ENCODE assay signal across 9 cellular contexts in genomic region chr1:53062731-53063591, GRCh38. TPM values are rescaled to one million over a fixed set of nuclear protein-coding genes. Genes with fewer than 3 reads are reported as not detected.
DNase-seq lines count a peak whose midpoint lies in the region; ATAC-seq, FAIRE-seq and TF ChIP-seq lines count a peak whose summit lies in the region.
"Had no signal": no experiment of that assay in that cellular context is flagged by ENCODE, and none has a peak within 500 bp of the region (broad histone marks: within the 10 kb centered on the region; RNA-seq: fewer than 3 reads in every experiment).

No MANE protein-coding gene starts in this region.

- no peak for TF ChIP-seq POLR2A in GM12878 (IDR thresholded peaks at IDR 0.05; ENCODE audit: low read depth, low read length)
- no peak for TF ChIP-seq POLR2A in GM18505 (IDR thresholded peaks at IDR 0.05; ENCODE audit: borderline replicate concordance, extremely low read depth, insufficient read depth, insufficient read length)

- SMC1A ChIA-PET in GM12878 (lab: Charles Lee; ENCODE audit: uncharacterized antibody, unreplicated experiment), result no interaction called here

- H3K9ac ChIP-seq in GM12878 (ENCODE audit: control insufficient read depth, insufficient read depth, low read length) (no peak overlapping the region), iPS-20b (ENCODE audit: low read depth, low read length) (no peak overlapping the region), skeletal muscle satellite cell (ENCODE audit: low read depth, low read length) (no peak overlapping the region)

- H4K20me1 ChIP-seq in GM12878 (ENCODE audit: control insufficient read depth, insufficient read depth), result no peaks in the 10 kb centered on the region

- CTCF ChIA-PET in GM10248 (lab: Yijun Ruan, JAX) (no interaction called here), GM12878 (lab: Yijun Ruan, JAX) (no interaction called here)

- FAIRE-seq in GM12878 (lab: Jason Lieb, UNC), result no peak
- FAIRE-seq: endometrium had no signal

- POLR2A ChIA-PET in GM10248 (lab: Yijun Ruan, JAX), result no interaction called here
- POLR2A ChIA-PET in GM12878 (lab: Charles Lee), result no interaction called here

- no peaks in the 10 kb centered on the region for H3K79me2 ChIP-seq in GM12878 (ENCODE audit: control insufficient read depth, insufficient read depth, low read length)

- peaks cover 5 to 10% of the 10 kb centered on the region in 2 experiments for H3K27me3 ChIP-seq in GM12878 (replicated peaks in 1 of 2; ENCODE audit: control insufficient read depth in 2 of 2, insufficient read depth in 2 of 2, low read length in 1 of 2)
- peaks cover 79% of the 10 kb centered on the region for H3K27me3 ChIP-seq in iPS-20b (ENCODE audit: insufficient read depth, low read length)
- peaks cover 39% of the 10 kb centered on the region for H3K27me3 ChIP-seq in skeletal muscle satellite cell (ENCODE audit: control insufficient read depth, insufficient read depth, low read length)

- no peak for TF ChIP-seq EP300 in GM12878 (IDR thresholded peaks at IDR 0.05; ENCODE audit: borderline replicate concordance in 1 of 2, control insufficient read depth in 1 of 2, low read depth in 2 of 2, low read length in 2 of 2)

- intact Hi-C loops in GM12878 (cut with micrococcal nuclease; ENCODE audit: unreplicated experiment), result no loop called here

- H3K9me3 ChIP-seq in GM12878 (replicated peaks; ENCODE audit: control insufficient read depth, insufficient read depth, low read length), result no peaks in the 10 kb centered on the region
- H3K9me3 ChIP-seq in iPS-20b (ENCODE audit: insufficient read depth, low read depth, low read length), result no peaks in the 10 kb centered on the region
- no peaks in the 10 kb centered on the region for H3K9me3 ChIP-seq in skeletal muscle satellite cell (replicated peaks; ENCODE audit: low read length)

- in situ Hi-C loops in GM12878 (cut with MboI), result no loop called here

- H2AFZ ChIP-seq in GM12878 (ENCODE audit: control insufficient read depth, low read depth, low read length), result no peak overlapping the region

- RAD21 ChIA-PET in GM12878 (lab: Charles Lee; ENCODE audit: unreplicated experiment), result no interaction called here

- H3K4me1 ChIP-seq in GM12878 (ENCODE audit: control insufficient read depth, insufficient read depth, low read length) (no peaks in the 10 kb centered on the region), iPS-20b (ENCODE audit: insufficient read depth, low read length) (no peaks in the 10 kb centered on the region; the same call in none of the 2 replicates), skeletal muscle satellite cell (ENCODE audit: control insufficient read depth, insufficient read depth, low read length) (peaks cover 13% of the 10 kb centered on the region)

- DNase-seq in GM10248 (ENCODE audit: extremely low spot score), result peak; percentile 18
- DNase-seq in GM12878 (ENCODE audit: low read depth, low spot score), result no peak
- no peak for DNase-seq in A172 (ENCODE audit: low spot score)
- no peak for DNase-seq in NCI-H2107 treated with DMSO at 0.1 percent for 48 hours (lab: John Stamatoyannopoulos, UW; ENCODE audit: unreplicated experiment)

- no peak overlapping the region for H3K4me2 ChIP-seq in GM12878 (ENCODE audit: control insufficient read depth, insufficient read depth)
- peak overlapping the region; percentile 80 for H3K4me2 ChIP-seq in skeletal muscle satellite cell (ENCODE audit: low read length)

- TF ChIP-seq RAD21 in GM12878 (IDR thresholded peaks at IDR 0.05; ENCODE audit: insufficient read depth, low read depth, low read length), result no peak

- WGBS in GM12878 (ENCODE audit: insufficient coverage, insufficient replicate concordance, low lambda C conversion rate, missing lambda C conversion rate), result 24% methylated on average over 56 of the region's 58 CpGs

- no peak for TF ChIP-seq CTCF in GM10248 (IDR thresholded peaks at IDR 0.05; ENCODE audit: control extremely low read depth, extremely low read depth, low read depth, missing control alignments)
- no peak for TF ChIP-seq CTCF in GM12878 (IDR thresholded peaks at IDR 0.05 in 2 of 3, conservative IDR thresholded peaks at IDR 0.05 in 1 of 3; ENCODE audit: control insufficient read depth in 2 of 3, extremely low read depth in 1 of 3, insufficient read depth in 1 of 3, low read depth in 3 of 3, low read length in 3 of 3)

- H3K4me3 ChIP-seq in GM12878, result no peak overlapping the region
- H3K4me3 ChIP-seq in iPS-20b (ENCODE audit: low read length), result peak overlapping the region; percentile 64
- H3K4me3 ChIP-seq in skeletal muscle satellite cell (ENCODE audit: low read length), result no peak overlapping the region

- no TSS peak for BruUV-seq in GM12878 (replicated peaks; lab: Mats Ljungman, UMichigan)

- no peak for ATAC-seq in GM12878
- ATAC-seq in GM21737 (IDR thresholded peaks at IDR 0.05; ENCODE audit: unreplicated experiment), result no peak
- no peak for ATAC-seq in GM18505 (IDR thresholded peaks at IDR 0.05; ENCODE audit: unreplicated experiment)

- H3K36me3 ChIP-seq in GM12878 (ENCODE audit: control insufficient read depth in 2 of 2, insufficient read depth in 2 of 2, low read length in 1 of 2) (no peaks in the 10 kb centered on the region), iPS-20b (ENCODE audit: insufficient read depth, low read depth, low read length) (no peaks in the 10 kb centered on the region), skeletal muscle satellite cell (ENCODE audit: insufficient read depth, low read length) (no peaks in the 10 kb centered on the region)

- H3K27ac ChIP-seq in GM12878 (ENCODE audit: control insufficient read depth, insufficient read depth) (no peak overlapping the region), iPS-20b (ENCODE audit: low read length) (no peak overlapping the region)

TF ChIP-seq in GM12878, 131 proteins besides CTCF, POLR2A, EP300 and RAD21:
- TF ChIP-seq EZH2 (IDR thresholded peaks at IDR 0.05; ENCODE audit: borderline replicate concordance, control insufficient read depth, low read depth, low read length) (no peak), SUZ12 (IDR thresholded peaks at IDR 0.05; ENCODE audit: unreplicated experiment) (peak; percentile 30), SMAD1 (IDR thresholded peaks at IDR 0.05; ENCODE audit: low read depth, partially characterized antibody) (no peak), MTA3 (IDR thresholded peaks at IDR 0.05; ENCODE audit: borderline replicate concordance, low read length) (no peak)

RNA-seq across cellular contexts. Expression of gene PODN, which starts 0.9 kb away (rescaled TPM):
- not detected in 2 replicates for total RNA-seq in GM12878 (2013; cell fraction: nucleolus; rRNA removed)
- total RNA-seq in GM12878 (2014; rRNA removed) (not detected in 2 replicates), GM12878 (2014; rRNA removed; fragmentation: Illumina TruSeq; extraction: Trizol) (not detected in 2 replicates), GM12878 (2021) (0.10 and 0.11 TPM in 2 replicates)
- not detected for polyA plus RNA-seq in GM12878 (2011; ENCODE audit: low read depth)
- polyA plus RNA-seq in GM12878 (2011; rRNA removed) (not detected in 2 replicates), GM12878 (2014; fragmentation: Illumina TruSeq; extraction: Trizol) (not detected in 2 replicates), GM12878 (2014; fragmentation: Nextera tagmentation; extraction: Ambion mirVana) (not detected), GM12878 (2014; rRNA removed) (not detected in 2 replicates), GM12878 (2016; fragmentation: Nextera tagmentation; extraction: Ambion mirVana) (not detected)
- polyA plus RNA-seq in GM12878 (2011; cell fraction: cytosol; rRNA removed), result not detected in 2 replicates
- polyA plus RNA-seq in GM12878 (2011; cell fraction: nucleus; rRNA removed), result not detected in 2 replicates
- polyA plus RNA-seq in GM12878 (2012), result not detected in 2 replicates
- polyA minus RNA-seq in GM12878 (2011; rRNA and poly(A)+ RNA removed), result not detected in 2 replicates
- polyA minus RNA-seq in GM12878 (2011; cell fraction: cytosol; rRNA and poly(A)+ RNA removed), result not detected in 2 replicates
- not detected in 2 replicates for polyA minus RNA-seq in GM12878 (2011; cell fraction: nucleus; rRNA and poly(A)+ RNA removed)
- 1.5 and 2.6 TPM in 2 replicates for total RNA-seq in skeletal muscle satellite cell (2012; rRNA removed)
- total RNA-seq in A172 (2014; rRNA removed; shearing (Covaris generic)), result not detected in 2 replicates
